ENCODE assay signal across 14 cellular contexts in genomic region chr9:136527131-136527530, GRCh38. TPM values are rescaled to one million over a fixed set of nuclear protein-coding genes. Genes with fewer than 3 reads are reported as not detected.
DNase-seq lines count a peak whose midpoint lies in the region; ATAC-seq and TF ChIP-seq lines count a peak whose summit lies in the region.
"Had no signal": no experiment of that assay in that cellular context is flagged by ENCODE, and none has a peak within 500 bp of the region (broad histone marks: within the 10 kb centered on the region; RNA-seq: fewer than 3 reads in every experiment).

No MANE protein-coding gene starts in this region.

- H3K4ac ChIP-seq in neuronal stem cell (ENCODE audit: low read length), result peak overlapping the region; percentile 84

- peak overlapping the region in 4 of 10 donors; percentile 7 to 26 (median 18) for H3K4me3 ChIP-seq in heart right ventricle
- H3K4me3 ChIP-seq in dorsolateral prefrontal cortex, result peak overlapping the region in 38 of 59 donors; percentile 0 to 55 (median 24)
- no peak overlapping the region for H3K4me3 ChIP-seq in neuronal stem cell (ENCODE audit: low read length in 2 of 2)
- H3K4me3 ChIP-seq in vagina, result no peak overlapping the region
- H3K4me3 ChIP-seq: testis had no signal

- intact Hi-C loops in heart right ventricle (cut with DNase I) (loop anchor here in 1 of 10 donors (5.0 kb wide), 1 partner anchor 40 kb away; no protein-coding TSS in a partner anchor), Right ventricle myocardium superior (cut with DNase I) (no loop called here), dorsolateral prefrontal cortex (cut with DNase I) (no loop called here), vagina (cut with DNase I) (no loop called here)

- peak overlapping the region; percentile 96 for H3K18ac ChIP-seq in neuronal stem cell (ENCODE audit: low read length)

- H2BK12ac ChIP-seq in neuronal stem cell (ENCODE audit: low read length), result peak overlapping the region; percentile 82

- no peak for TF ChIP-seq CTCF in heart right ventricle (IDR thresholded peaks at IDR 0.05)
- no peak for TF ChIP-seq CTCF in dorsolateral prefrontal cortex (IDR thresholded peaks at IDR 0.05 in 54 of 56, conservative IDR thresholded peaks at IDR 0.05 in 2 of 56; ENCODE audit: low read depth in 1 of 56, partially characterized antibody in 56 of 56)
- no peak for TF ChIP-seq CTCF in vagina (IDR thresholded peaks at IDR 0.05)

- H3K14ac ChIP-seq in neuronal stem cell (ENCODE audit: low read length), result peak overlapping the region; percentile 98

- peak overlapping the region; percentile 95 for H2BK5ac ChIP-seq in neuronal stem cell (ENCODE audit: low read length)

- ATAC-seq in heart right ventricle (no peak), Right ventricle myocardium superior (ENCODE audit: poor library complexity) (no peak), GM19023 (IDR thresholded peaks at IDR 0.05; ENCODE audit: unreplicated experiment) (no peak)
- ATAC-seq: activated CD4-positive, CD25-positive, alpha-beta regulatory T cell treated with anti-CD3 and anti-CD28 coated beads, Interleukin-2, amount 50 U/mL, for 24 hours had no signal

- H3K9me3 ChIP-seq in heart right ventricle (no peaks in the 10 kb centered on the region), neuronal stem cell (replicated peaks in 1 of 2; ENCODE audit: control insufficient read depth in 2 of 2, insufficient read depth in 1 of 2, low read depth in 1 of 2, low read length in 2 of 2) (peaks cover 0 to 2% of the 10 kb centered on the region in 2 donors), vagina (no peaks in the 10 kb centered on the region)
- H3K9me3 ChIP-seq: testis had no signal

- peak overlapping the region; percentile 31 for H3K4me2 ChIP-seq in neuronal stem cell (ENCODE audit: insufficient read depth, low read length, poor library complexity, severe bottlenecking)
- H3K4me2 ChIP-seq: KMS-11 had no signal

- H3K4me1 ChIP-seq in heart right ventricle (peaks cover 40 to 98% (median 83%) of the 10 kb centered on the region in 9 donors), neuronal stem cell (ENCODE audit: control insufficient read depth in 2 of 2, insufficient read depth in 1 of 2, low read depth in 1 of 2, low read length in 2 of 2) (peaks cover 0 to 56% of the 10 kb centered on the region in 2 donors), vagina (peaks cover 73% of the 10 kb centered on the region)

- H2AFZ ChIP-seq in neuronal stem cell (ENCODE audit: low read length), result no peak overlapping the region

- H4K91ac ChIP-seq in neuronal stem cell (ENCODE audit: low read depth, low read length, poor library complexity), result no peak overlapping the region

- H3K27me3 ChIP-seq in heart right ventricle, result peaks cover 0 to 5% (median 0%) of the 10 kb centered on the region in 7 donors
- H3K27me3 ChIP-seq in dorsolateral prefrontal cortex, result peaks cover 0 to 16% (median 0%) of the 10 kb centered on the region in 45 donors
- H3K27me3 ChIP-seq in neuronal stem cell (ENCODE audit: control insufficient read depth in 3 of 3, insufficient read depth in 3 of 3, low read depth in 1 of 3, low read length in 3 of 3), result no peaks in the 10 kb centered on the region
- no peaks in the 10 kb centered on the region for H3K27me3 ChIP-seq in vagina
- H3K27me3 ChIP-seq: testis had no signal

- peak overlapping the region; percentile 99 for H2AK5ac ChIP-seq in neuronal stem cell (ENCODE audit: low read depth, low read length)

- no peak overlapping the region for H2BK120ac ChIP-seq in neuronal stem cell (ENCODE audit: low read depth, low read length)

- peak overlapping the region; percentile 85 for H3K23ac ChIP-seq in neuronal stem cell (ENCODE audit: low read depth, low read length, poor library complexity)

- peaks cover 54% of the 10 kb centered on the region for H3K79me1 ChIP-seq in neuronal stem cell (ENCODE audit: low read depth, low read length)

- H3K9ac ChIP-seq in neuronal stem cell (ENCODE audit: low read depth, low read length, poor library complexity), result peak overlapping the region; percentile 44
- H3K9ac ChIP-seq: KMS-11 had no signal

- peak overlapping the region; percentile 82 for H4K8ac ChIP-seq in neuronal stem cell (ENCODE audit: low read depth, low read length)

- DNase-seq in heart right ventricle, result no peak
- no peak for DNase-seq in Right ventricle myocardium superior
- DNase-seq in dorsolateral prefrontal cortex, result no peak
- no peak for DNase-seq in neuronal stem cell (ENCODE audit: low spot score)
- DNase-seq in vagina (ENCODE audit: extremely low spot score in 2 of 2), result no peak
- no peak for DNase-seq in activated naive CD4-positive, alpha-beta T cell treated with Interleukin-2 at 50 U/mL for 16 hours
- DNase-seq in activated CD8-positive, alpha-beta memory T cell treated with anti-CD3 and anti-CD28 coated beads for 24 hours, result no peak
- DNase-seq: activated naive CD8-positive, alpha-beta T cell treated with anti-CD3 and anti-CD28 coated beads for 36 hours; T-helper 2 cell; testis had no signal

- peak overlapping the region; percentile 97 for H2BK15ac ChIP-seq in neuronal stem cell (ENCODE audit: low read length)

- 84 to 85% methylated on average over 18 to 20 of the region's 20 CpGs for WGBS in heart right ventricle, 2 donors
- no CpG with 5 or more reads among the region's 20 CpGs for WGBS in neuronal stem cell (ENCODE audit: extremely low coverage in 2 of 2, insufficient read length in 2 of 2, insufficient replicate concordance in 1 of 2), 2 donors

- no peak for TF ChIP-seq POLR2A in vagina (IDR thresholded peaks at IDR 0.05)

- H3K27ac ChIP-seq in heart right ventricle (peak overlapping the region; percentile 8 to 86 (median 78)), dorsolateral prefrontal cortex (peak overlapping the region; percentile 29 to 98 (median 93)), neuronal stem cell (replicated peaks; ENCODE audit: low read length) (peak overlapping the region; percentile 83), vagina (peak overlapping the region; percentile 44)
- H3K27ac ChIP-seq: HL-60, KMS-11, testis had no signal

- peaks cover 0 to 27% (median 9%) of the 10 kb centered on the region in 9 donors for H3K36me3 ChIP-seq in heart right ventricle
- peaks cover 21 to 46% of the 10 kb centered on the region in 2 donors for H3K36me3 ChIP-seq in neuronal stem cell (replicated peaks in 1 of 2; ENCODE audit: control insufficient read depth in 2 of 2, insufficient read depth in 2 of 2, low read length in 2 of 2)
- peaks cover 0 to 10% of the 10 kb centered on the region in 2 donors for H3K36me3 ChIP-seq in vagina

RNA-seq across cellular contexts. Expression of gene NOTCH1, which starts 18.7 kb away (rescaled TPM):
- total RNA-seq in heart right ventricle (10 to 100 TPM; 12.0 to 27.0 (median 21.8) TPM), Right ventricle myocardium superior (16.8 TPM), dorsolateral prefrontal cortex (10 to 100 TPM; 24.0 to 92.1 (median 38.8) TPM), vagina (67.0 TPM)
- 10 to 100 TPM in 1 of 2 donors, 1 to 10 TPM in 1; 7.3 to 14.5 TPM for polyA plus RNA-seq in heart right ventricle
- polyA plus RNA-seq in neuronal stem cell (2013, experiment 1 of 2), result 32.9 TPM
- 33.2 TPM for polyA plus RNA-seq in neuronal stem cell (2013, experiment 2 of 2)

RNA-seq across cellular contexts. Expression of gene SEC16A, which starts 44.3 kb away (rescaled TPM):
- total RNA-seq in heart right ventricle (10 to 100 TPM; 21.9 to 35.9 (median 28.6) TPM), Right ventricle myocardium superior (21.4 TPM), dorsolateral prefrontal cortex (10 to 100 TPM; 52.6 to 89.0 (median 68.2) TPM), vagina (52.3 TPM)
- 10 to 100 TPM; 24.4 to 35.6 TPM for polyA plus RNA-seq in heart right ventricle
- polyA plus RNA-seq in neuronal stem cell (2013, experiment 1 of 2), result 14.7 TPM
- polyA plus RNA-seq in neuronal stem cell (2013, experiment 2 of 2), result 15.9 TPM

Comparison
In these comparisons a context has a peak if more than half of its experiments do, and no peak if none do; other contexts are left out.
1. H3K4me3 ChIP-seq: peak in dorsolateral prefrontal cortex (38 of 59); none in neuronal stem cell (0 of 2) and vagina (0 of 2).
2. Peak in every context shown above with its lines, with median percentiles within 50 percentile points of each other: H3K27ac ChIP-seq.